21 cellular contexts compared by ENCODE assay signal in the genomic region with DNA sequence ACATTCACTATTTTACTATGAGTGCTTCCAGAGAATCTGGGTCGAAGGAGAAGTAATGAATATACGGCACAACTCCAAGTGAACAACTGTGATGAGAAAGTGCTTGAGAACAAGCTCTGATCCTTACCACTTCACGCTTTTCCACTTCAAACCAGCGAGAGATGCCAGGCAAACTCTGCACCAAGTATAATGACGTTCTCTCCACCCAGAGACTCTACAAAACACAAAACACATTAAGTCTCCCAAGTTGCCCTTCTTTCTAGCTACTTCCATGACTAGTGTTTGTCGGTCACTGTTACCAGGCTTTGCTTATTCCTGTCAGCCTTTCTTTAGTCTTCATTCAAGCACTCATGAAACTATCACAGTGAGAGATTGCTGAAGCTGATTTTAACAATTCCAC.
"Had no signal": no experiment of that assay in that cellular context is flagged by ENCODE, and none has a peak within 500 bp of the region (broad histone marks: within the 10 kb centered on the region; RNA-seq: fewer than 3 reads in every experiment).

No MANE protein-coding gene starts in this region.

- H3K36me3 ChIP-seq: colonic mucosa, spleen, thoracic aorta had no signal

- DNase-seq: activated CD4-positive, alpha-beta memory T cell treated with anti-CD3 and anti-CD28 coated beads for 36 hours; activated CD4-positive, alpha-beta T cell treated with anti-CD3 and anti-CD28 coated beads, Interleukin-2, amount 10 ng/mL, durations not matched to agents 24 days and 14 days; activated CD4-positive, CD25-positive, alpha-beta regulatory T cell treated with anti-CD3 and anti-CD28 coated beads, Interleukin-2, amount 50 U/mL, for 72 hours; activated CD8-positive, alpha-beta memory T cell treated with anti-CD3 and anti-CD28 coated beads, Interleukin-2, amount 50 U/mL, for 48 hours; activated gamma-delta T cell; activated naive CD4-positive, alpha-beta T cell treated with anti-CD3 and anti-CD28 coated beads, Interleukin-2, amount 10 ng/mL, durations not matched to agents 7 days and 5 days; activated naive CD8-positive, alpha-beta T cell treated with anti-CD3 and anti-CD28 coated beads, Interleukin-2, amount 10 ng/mL, durations not matched to agents 7 days and 5 days; activated T-cell treated with anti-CD3 and anti-CD28 coated beads, Interleukin-2, amount 50 U/mL, for 24 hours; colonic mucosa; effector memory CD4-positive, alpha-beta T cell; head of caudate nucleus; hippocampal formation; left colon; mesenchymal stem cell; natural killer cell; right cardiac atrium; spleen; stimulated activated naive CD4-positive, alpha-beta T cell; T-helper 2 cell had no signal

- H3K4me1 ChIP-seq: colonic mucosa, gastroesophageal sphincter, spleen had no signal

- H3K27ac ChIP-seq: colonic mucosa had no signal

- H3K9me3 ChIP-seq: colonic mucosa, gastroesophageal sphincter, spleen, thoracic aorta had no signal

- H3K4me3 ChIP-seq: colonic mucosa, gastroesophageal sphincter, spleen, thoracic aorta had no signal

- H3K27me3 ChIP-seq: colonic mucosa, gastroesophageal sphincter, spleen had no signal

- ATAC-seq: gastroesophageal sphincter, left colon, right cardiac atrium had no signal
